ENCODE assay signal across 11 cellular contexts in the genomic region with DNA sequence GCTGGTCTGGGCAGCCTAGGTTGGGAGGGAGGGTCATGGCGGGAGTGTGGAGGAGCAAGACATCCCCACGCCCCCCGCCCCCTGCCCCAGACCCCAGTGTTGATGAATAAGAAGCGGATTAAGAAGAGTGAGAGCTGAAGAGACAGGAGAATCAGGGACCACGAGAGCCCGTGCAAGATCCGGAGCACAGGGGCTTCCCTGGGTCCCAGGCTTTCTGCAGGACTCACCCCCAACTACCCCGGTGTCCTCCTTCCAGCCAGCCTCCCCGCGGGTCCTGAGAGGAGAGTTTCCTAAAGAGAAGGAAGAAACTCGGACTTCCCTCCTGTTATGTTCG. TPM values are rescaled to one million over a fixed set of nuclear protein-coding genes. Genes with fewer than 3 reads are reported as not detected.
DNase-seq lines count a peak whose midpoint lies in the region; ATAC-seq and TF ChIP-seq lines count a peak whose summit lies in the region.
"Had no signal": no experiment of that assay in that cellular context is flagged by ENCODE, and none has a peak within 500 bp of the region (broad histone marks: within the 10 kb centered on the region; RNA-seq: fewer than 3 reads in every experiment).

No MANE protein-coding gene starts in this region.

- H3K27ac ChIP-seq in HUES6 (ENCODE audit: low read depth, low read length), result no peak overlapping the region
- H3K27ac ChIP-seq in coronary artery, result no peak overlapping the region
- H3K27ac ChIP-seq in neural cell (ENCODE audit: low read length), result no peak overlapping the region
- no peak overlapping the region for H3K27ac ChIP-seq in spleen
- H3K27ac ChIP-seq: Peyer's patch had no signal

- intact Hi-C loops in spleen (cut with DNase I; ENCODE audit: low total_unique reads), result loop anchor here (2.0 kb wide), 1 partner anchor 139 kb away; no protein-coding TSS in a partner anchor

- no peaks in the 10 kb centered on the region for H4K20me1 ChIP-seq in neural cell (ENCODE audit: insufficient read depth)

- TF ChIP-seq CTCF in coronary artery (IDR thresholded peaks at IDR 0.05), result no peak
- no peak for TF ChIP-seq CTCF in neural cell (IDR thresholded peaks at IDR 0.05; ENCODE audit: poor library complexity, severe bottlenecking)
- peak in 3 of 11 experiments; percentile 2 to 12 (median 6) for TF ChIP-seq CTCF in spleen (IDR thresholded peaks at IDR 0.05 in 8 of 11, conservative IDR thresholded peaks at IDR 0.05 in 3 of 11)

- H3K4me2 ChIP-seq in neural cell (ENCODE audit: low read length), result no peak overlapping the region

- DNase-seq in coronary artery (ENCODE audit: low spot score), result no peak
- no peak for DNase-seq in spleen
- no peak for DNase-seq in DMS53 treated with DMSO at 0.1 percent for 48 hours (lab: John Stamatoyannopoulos, UW; ENCODE audit: unreplicated experiment)
- no peak for DNase-seq in AG08395 (ENCODE audit: low spot score)

- H3K9ac ChIP-seq in ES-I3 (ENCODE audit: low read depth, low read length) (peak overlapping the region; percentile 38), HUES6 (ENCODE audit: low read length) (peak overlapping the region; percentile 63), neural cell (ENCODE audit: low read length) (no peak overlapping the region)

- H3K9me3 ChIP-seq in ES-I3 (ENCODE audit: control insufficient read depth, insufficient read depth, low read length), result no peaks in the 10 kb centered on the region
- H3K9me3 ChIP-seq in HUES6 (ENCODE audit: control insufficient read depth, insufficient read depth, low read depth, low read length), result no peaks in the 10 kb centered on the region
- H3K9me3 ChIP-seq in neural cell (ENCODE audit: low read length), result no peaks in the 10 kb centered on the region
- no peaks in the 10 kb centered on the region for H3K9me3 ChIP-seq in spleen
- H3K9me3 ChIP-seq: Peyer's patch had no signal

- H3K4me1 ChIP-seq in ES-I3 (ENCODE audit: insufficient read depth, low read length) (peaks cover 34% of the 10 kb centered on the region), HUES6 (ENCODE audit: control insufficient read depth, insufficient read depth, low read length) (peaks cover 50% of the 10 kb centered on the region), spleen (peaks cover 0 to 18% (median 7%) of the 10 kb centered on the region in 6 donors)

- WGBS in spleen, 5 donors, result 15 to 34% (median 29%) methylated on average over 12 of the region's 12 CpGs

- no peak for TF ChIP-seq EP300 in neural cell (conservative IDR thresholded peaks at IDR 0.05; ENCODE audit: poor library complexity, severe bottlenecking)

- no peak overlapping the region for H2AFZ ChIP-seq in neural cell (ENCODE audit: low read depth, low read length)

- ATAC-seq in HG03039 (IDR thresholded peaks at IDR 0.05; ENCODE audit: unreplicated experiment), result no peak

- H3K27me3 ChIP-seq in HUES6 (ENCODE audit: control insufficient read depth, insufficient read depth, low read length), result peaks cover 12% of the 10 kb centered on the region
- H3K27me3 ChIP-seq in neural cell (ENCODE audit: insufficient read depth, low read depth, low read length), result no peaks in the 10 kb centered on the region
- peaks cover 0 to 68% (median 11%) of the 10 kb centered on the region in 7 donors for H3K27me3 ChIP-seq in spleen (replicated peaks in 1 of 7)
- H3K27me3 ChIP-seq: Peyer's patch had no signal

- no peaks in the 10 kb centered on the region for H3K9me2 ChIP-seq in neural cell (ENCODE audit: insufficient read depth, low read length)

- H3K36me3 ChIP-seq in ES-I3 (ENCODE audit: insufficient read depth, low read length) (no peaks in the 10 kb centered on the region), HUES6 (ENCODE audit: control insufficient read depth, insufficient read depth, low read length) (no peaks in the 10 kb centered on the region), neural cell (ENCODE audit: insufficient read depth, low read length) (no peaks in the 10 kb centered on the region), spleen (no peaks in the 10 kb centered on the region)
- H3K36me3 ChIP-seq: Peyer's patch had no signal

- H3F3A ChIP-seq in neural cell (ENCODE audit: insufficient read depth, low read length, poor library complexity, severe bottlenecking), result no peaks in the 10 kb centered on the region

- TF ChIP-seq POLR2A in spleen (IDR thresholded peaks at IDR 0.05), result no peak

- peak overlapping the region; percentile 54 for H3K4me3 ChIP-seq in HUES6 (ENCODE audit: low read depth, low read length)
- peak overlapping the region; percentile 62 for H3K4me3 ChIP-seq in coronary artery
- H3K4me3 ChIP-seq in neural cell (ENCODE audit: low read length), result peak overlapping the region; percentile 47
- peak overlapping the region in 1 of 8 donors; percentile 37 for H3K4me3 ChIP-seq in spleen
- H3K4me3 ChIP-seq: Peyer's patch had no signal

- TF ChIP-seq RAD21 in neural cell (conservative IDR thresholded peaks at IDR 0.05), result no peak

- H3K79me2 ChIP-seq in neural cell (replicated peaks; ENCODE audit: insufficient read depth, low read length), result no peaks in the 10 kb centered on the region

TF ChIP-seq in neural cell, 6 proteins besides CTCF, POLR2A, EP300 and RAD21:
- TF ChIP-seq POLR2AphosphoS5 (IDR thresholded peaks at IDR 0.05) (no peak), SMC3 (conservative IDR thresholded peaks at IDR 0.05; ENCODE audit: poor library complexity) (no peak), EZH2 (IDR thresholded peaks at IDR 0.05; ENCODE audit: borderline replicate concordance, insufficient read depth, low read length, poor library complexity, severe bottlenecking) (no peak), TAF1 (IDR thresholded peaks at IDR 0.05; ENCODE audit: low read depth) (no peak), MXI1 (conservative IDR thresholded peaks at IDR 0.05; ENCODE audit: poor library complexity, severe bottlenecking) (no peak)
- TF ChIP-seq, protein P1, sequence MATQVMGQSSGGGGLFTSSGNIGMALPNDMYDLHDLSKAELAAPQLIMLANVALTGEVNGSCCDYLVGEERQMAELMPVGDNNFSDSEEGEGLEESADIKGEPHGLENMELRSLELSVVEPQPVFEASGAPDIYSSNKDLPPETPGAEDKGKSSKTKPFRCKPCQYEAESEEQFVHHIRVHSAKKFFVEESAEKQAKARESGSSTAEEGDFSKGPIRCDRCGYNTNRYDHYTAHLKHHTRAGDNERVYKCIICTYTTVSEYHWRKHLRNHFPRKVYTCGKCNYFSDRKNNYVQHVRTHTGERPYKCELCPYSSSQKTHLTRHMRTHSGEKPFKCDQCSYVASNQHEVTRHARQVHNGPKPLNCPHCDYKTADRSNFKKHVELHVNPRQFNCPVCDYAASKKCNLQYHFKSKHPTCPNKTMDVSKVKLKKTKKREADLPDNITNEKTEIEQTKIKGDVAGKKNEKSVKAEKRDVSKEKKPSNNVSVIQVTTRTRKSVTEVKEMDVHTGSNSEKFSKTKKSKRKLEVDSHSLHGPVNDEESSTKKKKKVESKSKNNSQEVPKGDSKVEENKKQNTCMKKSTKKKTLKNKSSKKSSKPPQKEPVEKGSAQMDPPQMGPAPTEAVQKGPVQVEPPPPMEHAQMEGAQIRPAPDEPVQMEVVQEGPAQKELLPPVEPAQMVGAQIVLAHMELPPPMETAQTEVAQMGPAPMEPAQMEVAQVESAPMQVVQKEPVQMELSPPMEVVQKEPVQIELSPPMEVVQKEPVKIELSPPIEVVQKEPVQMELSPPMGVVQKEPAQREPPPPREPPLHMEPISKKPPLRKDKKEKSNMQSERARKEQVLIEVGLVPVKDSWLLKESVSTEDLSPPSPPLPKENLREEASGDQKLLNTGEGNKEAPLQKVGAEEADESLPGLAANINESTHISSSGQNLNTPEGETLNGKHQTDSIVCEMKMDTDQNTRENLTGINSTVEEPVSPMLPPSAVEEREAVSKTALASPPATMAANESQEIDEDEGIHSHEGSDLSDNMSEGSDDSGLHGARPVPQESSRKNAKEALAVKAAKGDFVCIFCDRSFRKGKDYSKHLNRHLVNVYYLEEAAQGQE (IDR thresholded peaks at IDR 0.05; ENCODE audit: borderline replicate concordance), result no peak
TF ChIP-seq in neural cell: peak in this region for 0.

RNA-seq across cellular contexts. Expression of a gene that starts 20.1 kb away (rescaled TPM):
- polyA plus RNA-seq in neural cell (not detected in 2 replicates), spleen (not detected)
- polyA minus RNA-seq in neural cell, result not detected in 2 replicates
- total RNA-seq in spleen, result not detected
- total RNA-seq: activated CD4-positive, alpha-beta T cell treated with anti-CD3 and anti-CD28 coated beads, Interleukin-2, amount 10 ng/mL, durations not matched to agents 7 days and 5 days; NCI-H460; Peyer's patch had no signal
